Comparison of ENCODE assay signal across 23 cellular contexts in genomic region chr5:42676362-42676761, GRCh38.
"Had no signal": no experiment of that assay in that cellular context is flagged by ENCODE, and none has a peak within 500 bp of the region (broad histone marks: within the 10 kb centered on the region; RNA-seq: fewer than 3 reads in every experiment).

No MANE protein-coding gene starts in this region.

- H3K9me3 Mint-ChIP-seq: activated naive CD4-positive, alpha-beta T cell treated with anti-CD3 and anti-CD28 coated beads, Interleukin-2, amount 50 U/mL, for 72 hours; central memory CD8-positive, alpha-beta T cell; dendritic cell treated with granulocyte-macrophage colony-stimulating factor and Interleukin-4, amounts not matched to agents 40 ng/mL and 50 ng/mL, for 4 days; natural killer cell treated with Interleukin-12 subunit alpha and Interleukin-12 subunit beta and Interleukin-15 and Interleukin-18, amount 100 ng/mL, for 72 hours had no signal

- H3K27ac Mint-ChIP-seq: activated CD8-positive, alpha-beta memory T cell treated with anti-CD3 and anti-CD28 coated beads, Interleukin-2, amount 10 ng/mL, durations not matched to agents 7 days and 5 days; activated CD8-positive, alpha-beta T cell treated with anti-CD3 and anti-CD28 coated beads, Interleukin-2, amount 10 ng/mL, durations not matched to agents 7 days and 5 days; activated naive CD4-positive, alpha-beta T cell treated with anti-CD3 and anti-CD28 coated beads, Interleukin-2, amount 50 U/mL, for 72 hours; dendritic cell treated with granulocyte-macrophage colony-stimulating factor and Interleukin-4, amounts not matched to agents 40 ng/mL and 50 ng/mL, for 4 days; endodermal cell; immature natural killer cell; natural killer cell treated with Interleukin-12 subunit alpha and Interleukin-12 subunit beta and Interleukin-15 and Interleukin-18, amount 100 ng/mL, for 72 hours; WTC11 had no signal

- H3K4me1 Mint-ChIP-seq: endodermal cell, WTC11 had no signal

- ATAC-seq: activated CD8-positive, alpha-beta memory T cell treated with anti-CD3 and anti-CD28 coated beads, Interleukin-2, amount 10 ng/mL, durations not matched to agents 7 days and 5 days; activated CD8-positive, alpha-beta T cell treated with anti-CD3 and anti-CD28 coated beads, Interleukin-2, amount 10 ng/mL, durations not matched to agents 7 days and 5 days; activated naive CD4-positive, alpha-beta T cell treated with anti-CD3 and anti-CD28 coated beads, Interleukin-2, amount 50 U/mL, for 72 hours; esophagus mucosa; mucosa of descending colon; natural killer cell treated with Interleukin-12 subunit alpha and Interleukin-12 subunit beta and Interleukin-15 and Interleukin-18, amount 100 ng/mL, for 72 hours; stimulated activated naive CD8-positive, alpha-beta T cell treated with anti-CD3 and anti-CD28 coated beads, Interleukin-15, Interleukin-2, amounts not matched to agents 100 U/mL and 50 U/mL, for 24 hours; WTC11 had no signal

- H3K27me3 Mint-ChIP-seq: central memory CD8-positive, alpha-beta T cell; dendritic cell treated with granulocyte-macrophage colony-stimulating factor and Interleukin-4, amounts not matched to agents 40 ng/mL and 50 ng/mL, for 4 days; natural killer cell treated with Interleukin-12 subunit alpha and Interleukin-12 subunit beta and Interleukin-15 and Interleukin-18, amount 100 ng/mL, for 72 hours had no signal

- H3K36me3 Mint-ChIP-seq: activated CD8-positive, alpha-beta memory T cell treated with anti-CD3 and anti-CD28 coated beads, Interleukin-2, amount 10 ng/mL, durations not matched to agents 7 days and 5 days; activated naive CD4-positive, alpha-beta T cell treated with anti-CD3 and anti-CD28 coated beads, Interleukin-2, amount 50 U/mL, for 72 hours; immature natural killer cell; natural killer cell treated with Interleukin-12 subunit alpha and Interleukin-12 subunit beta and Interleukin-15 and Interleukin-18, amount 100 ng/mL, for 72 hours had no signal

- H3K4me3 Mint-ChIP-seq: activated CD8-positive, alpha-beta memory T cell treated with anti-CD3 and anti-CD28 coated beads, Interleukin-2, amount 10 ng/mL, durations not matched to agents 7 days and 5 days; activated CD8-positive, alpha-beta T cell treated with anti-CD3 and anti-CD28 coated beads, Interleukin-2, amount 10 ng/mL, durations not matched to agents 7 days and 5 days; central memory CD8-positive, alpha-beta T cell; dendritic cell treated with granulocyte-macrophage colony-stimulating factor and Interleukin-4, amounts not matched to agents 40 ng/mL and 50 ng/mL, for 4 days; endodermal cell; immature natural killer cell; natural killer cell treated with Interleukin-12 subunit alpha and Interleukin-12 subunit beta and Interleukin-15 and Interleukin-18, amount 100 ng/mL, for 72 hours; WTC11 had no signal

- DNase-seq: activated CD4-positive, alpha-beta T cell treated with anti-CD3 and anti-CD28 coated beads for 1 hour; activated CD8-positive, alpha-beta memory T cell treated with anti-CD3 and anti-CD28 coated beads, Interleukin-2, amount 10 ng/mL, durations not matched to agents 7 days and 5 days; activated CD8-positive, alpha-beta T cell treated with anti-CD3 and anti-CD28 coated beads, Interleukin-2, amount 10 ng/mL, durations not matched to agents 7 days and 5 days; activated naive CD4-positive, alpha-beta T cell; activated T-cell treated with anti-CD3 and anti-CD28 coated beads, Interleukin-2, amount 50 U/mL, for 48 hours; endodermal cell; foreskin fibroblast; heart left ventricle; hypothalamus; immature natural killer cell; mucosa of descending colon; stimulated activated CD4-positive, alpha-beta T cell treated with anti-CD3 and anti-CD28 coated beads, Interleukin-12 subunit alpha, Interleukin-12 subunit beta, amount 100 ng/mL, for 4 hours; stimulated activated CD4-positive, alpha-beta T cell treated with anti-CD3 and anti-CD28 coated beads, Interleukin-4, amount 100 ng/mL, for 1 hour; stimulated activated naive CD8-positive, alpha-beta T cell treated with anti-CD3 and anti-CD28 coated beads, Interleukin-15, Interleukin-2, amounts not matched to agents 100 U/mL and 50 U/mL, for 24 hours; T-helper 2 cell; testis; trophoblast cell had no signal
